ENCODE assay signal across 8 cellular contexts in genomic region chr11:65501005-65501529, GRCh38. TPM values are rescaled to one million over a fixed set of nuclear protein-coding genes. Genes with fewer than 3 reads are reported as not detected.
DNase-seq lines count a peak whose midpoint lies in the region; ATAC-seq and TF ChIP-seq lines count a peak whose summit lies in the region.

No MANE protein-coding gene starts in this region.

- peaks cover 31% of the 10 kb centered on the region for H3K4me1 ChIP-seq in CD8-positive, alpha-beta memory T cell (ENCODE audit: insufficient read depth, low read length)
- peaks cover 30% of the 10 kb centered on the region for H3K4me1 ChIP-seq in effector memory CD4-positive, alpha-beta T cell (ENCODE audit: control insufficient read depth, insufficient read depth, low read length, poor library complexity, severe bottlenecking)
- peaks cover 6 to 10% of the 10 kb centered on the region in 2 donors for H3K4me1 ChIP-seq in neuronal stem cell (ENCODE audit: control insufficient read depth in 2 of 2, insufficient read depth in 1 of 2, low read depth in 1 of 2, low read length in 2 of 2)

- peak overlapping the region; percentile 13 for H3K4me2 ChIP-seq in neuronal stem cell (ENCODE audit: insufficient read depth, low read length, poor library complexity, severe bottlenecking)

- H4K91ac ChIP-seq in neuronal stem cell (ENCODE audit: low read depth, low read length, poor library complexity), result no peak overlapping the region

- no CpG with 5 or more reads among the region's 4 CpGs for WGBS in neuronal stem cell (ENCODE audit: extremely low coverage in 2 of 2, insufficient read length in 2 of 2, insufficient replicate concordance in 1 of 2), 2 donors

- ATAC-seq in HG02840 (IDR thresholded peaks at IDR 0.05; ENCODE audit: low FRiP score, unreplicated experiment), result no peak

- in situ Hi-C loops in GM13976 (cut with MboI; ENCODE audit: low sequenced_read_pairs, unreplicated experiment), result no loop called here

- no peak overlapping the region for H3K27ac Mint-ChIP-seq in CD8-positive, alpha-beta memory T cell

- peaks cover 40 to 43% (median 41%) of the 10 kb centered on the region in 3 donors for H3K4me1 Mint-ChIP-seq in CD8-positive, alpha-beta memory T cell

- H3K36me3 ChIP-seq in CD8-positive, alpha-beta memory T cell (ENCODE audit: insufficient read depth, low read length), result peaks cover 62% of the 10 kb centered on the region
- peaks cover 59% of the 10 kb centered on the region for H3K36me3 ChIP-seq in effector memory CD4-positive, alpha-beta T cell (ENCODE audit: control insufficient read depth, insufficient read depth, low read length)
- H3K36me3 ChIP-seq in neuronal stem cell (replicated peaks in 1 of 2; ENCODE audit: control insufficient read depth in 2 of 2, insufficient read depth in 2 of 2, low read length in 2 of 2), result peaks cover 41 to 58% of the 10 kb centered on the region in 2 donors

- H3K14ac ChIP-seq in neuronal stem cell (ENCODE audit: low read length), result no peak overlapping the region

- peaks cover 0 to 3% of the 10 kb centered on the region in 2 donors for H3K27me3 Mint-ChIP-seq in CD8-positive, alpha-beta memory T cell

- no peak overlapping the region for H2AK5ac ChIP-seq in neuronal stem cell (ENCODE audit: low read depth, low read length)

- POLR2A ChIA-PET in CD8-positive, alpha-beta memory T cell (lab: Charles Lee), result interaction anchor here (0.6 to 17.6 kb wide), 8 partner anchors 7 to 118 kb away, joined by 3 to 1366 read pairs (median 44); partner anchors contain the start of genes FRMD8, NEAT1, SCYL1 and SLC25A45

- H3K23ac ChIP-seq in neuronal stem cell (ENCODE audit: low read depth, low read length, poor library complexity), result no peak overlapping the region

- peaks cover 0 to 2% (median 0%) of the 10 kb centered on the region in 5 donors for H3K9me3 Mint-ChIP-seq in CD8-positive, alpha-beta memory T cell

- H3K27ac ChIP-seq in CD8-positive, alpha-beta memory T cell (ENCODE audit: low read depth, low read length), result peak overlapping the region; percentile 95
- peak overlapping the region; percentile 98 for H3K27ac ChIP-seq in effector memory CD4-positive, alpha-beta T cell (ENCODE audit: insufficient read depth, low read length, poor library complexity, severe bottlenecking)
- peak overlapping the region; percentile 5 for H3K27ac ChIP-seq in neuronal stem cell (replicated peaks; ENCODE audit: low read length)

- CTCF ChIA-PET in CD8-positive, alpha-beta memory T cell (lab: Charles Lee), result interaction anchor here (0.9 to 21.4 kb wide), 7 partner anchors 7 to 119 kb away, joined by 3 to 448 read pairs (median 19); partner anchors contain the start of genes NEAT1 and SLC25A45

- no peak overlapping the region for H3K4me3 Mint-ChIP-seq in CD8-positive, alpha-beta memory T cell

- no peak overlapping the region for H2BK5ac ChIP-seq in neuronal stem cell (ENCODE audit: low read length)

- no peak overlapping the region for H3K4ac ChIP-seq in neuronal stem cell (ENCODE audit: low read length)

- no peaks in the 10 kb centered on the region for H3K9me3 ChIP-seq in CD8-positive, alpha-beta memory T cell (ENCODE audit: low read length)
- no peaks in the 10 kb centered on the region for H3K9me3 ChIP-seq in effector memory CD4-positive, alpha-beta T cell (ENCODE audit: control insufficient read depth, low read length)
- H3K9me3 ChIP-seq in neuronal stem cell (replicated peaks in 1 of 2; ENCODE audit: control insufficient read depth in 2 of 2, insufficient read depth in 1 of 2, low read depth in 1 of 2, low read length in 2 of 2), result no peaks in the 10 kb centered on the region

- no peak overlapping the region for H3K9ac ChIP-seq in neuronal stem cell (ENCODE audit: low read depth, low read length, poor library complexity)

- no peaks in the 10 kb centered on the region for H3K79me1 ChIP-seq in neuronal stem cell (ENCODE audit: low read depth, low read length)

- H3K4me3 ChIP-seq in CD8-positive, alpha-beta memory T cell (ENCODE audit: low read length), result peak overlapping the region; percentile 97
- H3K4me3 ChIP-seq in effector memory CD4-positive, alpha-beta T cell (ENCODE audit: insufficient read depth, low read depth, low read length, poor library complexity, severe bottlenecking), result peak overlapping the region; percentile 85
- peak overlapping the region; percentile 72 to 87 for H3K4me3 ChIP-seq in neuronal stem cell (ENCODE audit: low read length in 2 of 2)

- H4K8ac ChIP-seq in neuronal stem cell (ENCODE audit: low read depth, low read length), result no peak overlapping the region

- peak in 1 of 5 donors; percentile 11 for DNase-seq in CD8-positive, alpha-beta memory T cell
- peak; percentile 44 for DNase-seq in NAMALWA (ENCODE audit: low spot score)
- no peak for DNase-seq in effector memory CD4-positive, alpha-beta T cell
- no peak for DNase-seq in neuronal stem cell (ENCODE audit: low spot score)
- DNase-seq in GM13976 (ENCODE audit: low spot score), result no peak
- DNase-seq in EL, result no peak
- DNase-seq in NCI-H524 treated with DMSO at 0.1 percent for 48 hours (lab: John Stamatoyannopoulos, UW), result no peak

- H3K18ac ChIP-seq in neuronal stem cell (ENCODE audit: low read length), result no peak overlapping the region

- H3K27me3 ChIP-seq in CD8-positive, alpha-beta memory T cell (ENCODE audit: insufficient read depth, low read length, poor library complexity, severe bottlenecking), result no peaks in the 10 kb centered on the region
- H3K27me3 ChIP-seq in effector memory CD4-positive, alpha-beta T cell (replicated peaks; ENCODE audit: control insufficient read depth, insufficient read depth, low read length, poor library complexity, severe bottlenecking), result no peaks in the 10 kb centered on the region
- H3K27me3 ChIP-seq in neuronal stem cell (ENCODE audit: control insufficient read depth in 3 of 3, insufficient read depth in 3 of 3, low read depth in 1 of 3, low read length in 3 of 3), result no peaks in the 10 kb centered on the region

- H2BK12ac ChIP-seq in neuronal stem cell (ENCODE audit: low read length), result no peak overlapping the region

- H2BK120ac ChIP-seq in neuronal stem cell (ENCODE audit: low read depth, low read length), result no peak overlapping the region

- TF ChIP-seq CTCF in GM13976 (IDR thresholded peaks at IDR 0.05; ENCODE audit: borderline replicate concordance, control extremely low read depth, extremely low read depth, insufficient read depth, missing control alignments), result no peak

- no peak overlapping the region for H2BK15ac ChIP-seq in neuronal stem cell (ENCODE audit: low read length)

- H3K36me3 Mint-ChIP-seq in CD8-positive, alpha-beta memory T cell, result peaks cover 20 to 31% (median 27%) of the 10 kb centered on the region in 3 donors

- H2AFZ ChIP-seq in neuronal stem cell (ENCODE audit: low read length), result no peak overlapping the region

RNA-seq across cellular contexts. Expression of gene MALAT1, which starts 2.2 kb away (rescaled TPM):
- 1,000 to 10,000 TPM; 4,639 to 4,912 TPM for total RNA-seq in CD8-positive, alpha-beta memory T cell
- polyA plus RNA-seq in CD8-positive, alpha-beta memory T cell, result 2,529 TPM
- 502 TPM for polyA plus RNA-seq in neuronal stem cell (2013, experiment 1 of 2)
- 539 TPM for polyA plus RNA-seq in neuronal stem cell (2013, experiment 2 of 2)

RNA-seq across cellular contexts. Expression of gene SCYL1, which starts 23.8 kb away (rescaled TPM):
- 10 to 100 TPM; 85.1 to 88.5 TPM for total RNA-seq in CD8-positive, alpha-beta memory T cell
- 42.1 TPM for polyA plus RNA-seq in CD8-positive, alpha-beta memory T cell
- 43.8 TPM for polyA plus RNA-seq in neuronal stem cell (2013, experiment 1 of 2)
- 47.1 TPM for polyA plus RNA-seq in neuronal stem cell (2013, experiment 2 of 2)

RNA-seq across cellular contexts. Expression of gene LTBP3, which starts 57.1 kb away (rescaled TPM):
- total RNA-seq in CD8-positive, alpha-beta memory T cell, result 10 to 100 TPM; 33.2 to 35.4 TPM
- polyA plus RNA-seq in CD8-positive, alpha-beta memory T cell, result 17.9 TPM
- polyA plus RNA-seq in neuronal stem cell (2013, experiment 1 of 2), result 8.7 TPM
- 8.6 TPM for polyA plus RNA-seq in neuronal stem cell (2013, experiment 2 of 2)

Comparison
In these comparisons a context has a peak if more than half of its experiments do, and no peak if none do; other contexts are left out.
1. H3K27ac ChIP-seq: peak in every context shown above with its lines; median percentile 98 in effector memory CD4-positive, alpha-beta T cell; 95 in CD8-positive, alpha-beta memory T cell; 5 in neuronal stem cell.